2 cellular contexts compared by ENCODE assay signal in genomic region chr22:42948205-42948804, GRCh38.
TF ChIP-seq lines count a peak whose summit lies in the region.

No MANE protein-coding gene starts in this region.

TF ChIP-seq in A549, 52 proteins besides CTCF, POLR2A, EP300 and RAD21:
- TF ChIP-seq JUN (IDR thresholded peaks at IDR 0.05) = no peak
- no peak for TF ChIP-seq NFE2L2 (conservative IDR thresholded peaks at IDR 0.05; ENCODE audit: low read length)
- no peak for TF ChIP-seq ZSCAN20 (CRISPR knock-in tag; IDR thresholded peaks at IDR 0.05)
- no peak for TF ChIP-seq ESRRA (IDR thresholded peaks at IDR 0.05; ENCODE audit: borderline replicate concordance, low read length)
- no peak for TF ChIP-seq HES2 (IDR thresholded peaks at IDR 0.05)

TF ChIP-seq in GM23338, 12 proteins besides CTCF, POLR2A, EP300 and RAD21:
- TF ChIP-seq ZNF331 (CRISPR knock-in tag; IDR thresholded peaks at IDR 0.05; ENCODE audit: low read depth) = no peak
- no peak for TF ChIP-seq ETS1 (IDR thresholded peaks at IDR 0.05)
- no peak for TF ChIP-seq STAT1 (IDR thresholded peaks at IDR 0.05; ENCODE audit: unreplicated experiment)
- no peak for TF ChIP-seq NANOG (IDR thresholded peaks at IDR 0.05; ENCODE audit: borderline replicate concordance)
- TF ChIP-seq ZNF462 (CRISPR knock-in tag; IDR thresholded peaks at IDR 0.05) = no peak
- TF ChIP-seq JUNB (IDR thresholded peaks at IDR 0.05; ENCODE audit: unreplicated experiment) = no peak
- no peak for TF ChIP-seq REST (IDR thresholded peaks at IDR 0.05; ENCODE audit: unreplicated experiment)
- TF ChIP-seq CREB1 (CRISPR knock-in tag; IDR thresholded peaks at IDR 0.05; ENCODE audit: low read depth) = no peak
- no peak for TF ChIP-seq EZH2 (IDR thresholded peaks at IDR 0.05; ENCODE audit: low read depth, unreplicated experiment)
- TF ChIP-seq EZH2phosphoT487 (IDR thresholded peaks at IDR 0.05; ENCODE audit: unreplicated experiment) = no peak
- no peak for TF ChIP-seq POLR2AphosphoS5 (IDR thresholded peaks at IDR 0.05; ENCODE audit: low read depth)
- TF ChIP-seq ZNF114 (CRISPR knock-in tag; IDR thresholded peaks at IDR 0.05) = no peak
